Comparison of ENCODE assay signal across 29 cellular contexts in the genomic region with DNA sequence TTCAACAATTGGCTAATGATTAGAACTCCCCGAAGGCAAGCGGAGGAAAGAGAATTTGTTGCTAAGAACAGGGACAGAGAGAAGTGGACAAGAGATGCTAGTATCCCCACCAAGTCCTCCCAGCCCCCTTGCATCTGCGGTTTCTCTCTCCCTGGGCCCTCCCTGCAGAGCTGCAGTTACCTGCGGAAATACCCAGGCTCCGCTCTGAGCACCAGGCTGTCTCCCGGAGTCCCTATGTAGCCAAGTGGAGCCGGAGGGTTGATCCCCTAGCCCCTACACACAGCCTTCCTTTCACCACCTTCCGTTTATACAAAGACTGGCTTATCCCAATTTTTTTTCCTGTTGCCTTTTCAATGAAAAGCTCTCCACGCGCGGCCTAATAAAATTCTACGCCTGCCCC.
"Had no signal": no experiment of that assay in that cellular context is flagged by ENCODE, and none has a peak within 500 bp of the region (broad histone marks: within the 10 kb centered on the region; RNA-seq: fewer than 3 reads in every experiment).

No MANE protein-coding gene starts in this region.

- H3K36me3 Mint-ChIP-seq: memory B cell; naive thymus-derived CD4-positive, alpha-beta T cell; stimulated activated effector memory CD8-positive, alpha-beta T cell treated with anti-CD3 and anti-CD28 coated beads, Interleukin-12 subunit alpha, Interleukin-12 subunit beta, amount 100 ng/mL, for 72 hours; type B pancreatic cell had no signal

- ATAC-seq: foreskin keratinocyte; gastroesophageal sphincter; left lobe of liver; naive thymus-derived CD4-positive, alpha-beta T cell; psoas muscle; right cardiac atrium; stimulated activated effector memory CD8-positive, alpha-beta T cell treated with anti-CD3 and anti-CD28 coated beads, Interleukin-12 subunit alpha, Interleukin-12 subunit beta, amount 100 ng/mL, for 72 hours; stimulated activated naive CD8-positive, alpha-beta T cell treated with anti-CD3 and anti-CD28 coated beads, Interleukin-15, Interleukin-2, amounts not matched to agents 100 U/mL and 50 U/mL, for 24 hours had no signal

- H3K36me3 ChIP-seq: colonic mucosa, esophagus muscularis mucosa, gastroesophageal sphincter, ovary, sigmoid colon, tibial artery had no signal

- H3K9me3 Mint-ChIP-seq: memory B cell, type B pancreatic cell had no signal

- H3K4me3 Mint-ChIP-seq: dendritic cell treated with granulocyte-macrophage colony-stimulating factor and Interleukin-4, amounts not matched to agents 40 ng/mL and 50 ng/mL, for 4 days; memory B cell; naive thymus-derived CD4-positive, alpha-beta T cell; nephron; stimulated activated effector memory CD8-positive, alpha-beta T cell treated with anti-CD3 and anti-CD28 coated beads, Interleukin-12 subunit alpha, Interleukin-12 subunit beta, amount 100 ng/mL, for 72 hours; type B pancreatic cell had no signal

- H3K27me3 Mint-ChIP-seq: dendritic cell treated with granulocyte-macrophage colony-stimulating factor and Interleukin-4, amounts not matched to agents 40 ng/mL and 50 ng/mL, for 4 days; memory B cell; naive thymus-derived CD4-positive, alpha-beta T cell; type B pancreatic cell had no signal

- H3K27me3 ChIP-seq: colonic mucosa, esophagus muscularis mucosa, foreskin keratinocyte, ovary, sigmoid colon, testis, tibial artery had no signal

- H3K4me1 ChIP-seq: colonic mucosa, esophagus muscularis mucosa, foreskin keratinocyte, gastroesophageal sphincter, psoas muscle, sigmoid colon, testis, tibial artery had no signal

- DNase-seq: central memory CD4-positive, alpha-beta T cell; colonic mucosa; effector CD8-positive, alpha-beta T cell; foreskin keratinocyte; glutamatergic neuron; kidney; midbrain; naive thymus-derived CD4-positive, alpha-beta T cell; nucleus accumbens; ovary; posterior cingulate gyrus; psoas muscle; right cardiac atrium; sigmoid colon; stimulated activated CD4-positive, alpha-beta T cell treated with anti-CD3 and anti-CD28 coated beads, Interleukin-2, amount 100 ng/mL, for 24 hours; stimulated activated CD4-positive, alpha-beta T cell treated with anti-CD3 and anti-CD28 coated beads, Interleukin-4, amount 100 ng/mL, for 24 hours; stimulated activated naive CD8-positive, alpha-beta T cell treated with anti-CD3 and anti-CD28 coated beads, Interleukin-15, Interleukin-2, amounts not matched to agents 100 U/mL and 50 U/mL, for 24 hours; substantia nigra; testis; tibial artery had no signal

- H3K27ac ChIP-seq: colonic mucosa, esophagus muscularis mucosa, foreskin keratinocyte, gastroesophageal sphincter, ovary, psoas muscle, sigmoid colon, testis, tibial artery had no signal

- H3K4me1 Mint-ChIP-seq: memory B cell; naive thymus-derived CD4-positive, alpha-beta T cell; nephron; stimulated activated effector memory CD8-positive, alpha-beta T cell treated with anti-CD3 and anti-CD28 coated beads, Interleukin-12 subunit alpha, Interleukin-12 subunit beta, amount 100 ng/mL, for 72 hours had no signal

- H3K27ac Mint-ChIP-seq: dendritic cell treated with granulocyte-macrophage colony-stimulating factor and Interleukin-4, amounts not matched to agents 40 ng/mL and 50 ng/mL, for 4 days; memory B cell; naive thymus-derived CD4-positive, alpha-beta T cell; stimulated activated effector memory CD8-positive, alpha-beta T cell treated with anti-CD3 and anti-CD28 coated beads, Interleukin-12 subunit alpha, Interleukin-12 subunit beta, amount 100 ng/mL, for 72 hours; type B pancreatic cell had no signal

- H3K4me3 ChIP-seq: colonic mucosa, esophagus muscularis mucosa, gastroesophageal sphincter, lung, ovary, psoas muscle, sigmoid colon, testis, tibial artery had no signal
